Comparison of ENCODE assay signal across 20 cellular contexts in the genomic region with DNA sequence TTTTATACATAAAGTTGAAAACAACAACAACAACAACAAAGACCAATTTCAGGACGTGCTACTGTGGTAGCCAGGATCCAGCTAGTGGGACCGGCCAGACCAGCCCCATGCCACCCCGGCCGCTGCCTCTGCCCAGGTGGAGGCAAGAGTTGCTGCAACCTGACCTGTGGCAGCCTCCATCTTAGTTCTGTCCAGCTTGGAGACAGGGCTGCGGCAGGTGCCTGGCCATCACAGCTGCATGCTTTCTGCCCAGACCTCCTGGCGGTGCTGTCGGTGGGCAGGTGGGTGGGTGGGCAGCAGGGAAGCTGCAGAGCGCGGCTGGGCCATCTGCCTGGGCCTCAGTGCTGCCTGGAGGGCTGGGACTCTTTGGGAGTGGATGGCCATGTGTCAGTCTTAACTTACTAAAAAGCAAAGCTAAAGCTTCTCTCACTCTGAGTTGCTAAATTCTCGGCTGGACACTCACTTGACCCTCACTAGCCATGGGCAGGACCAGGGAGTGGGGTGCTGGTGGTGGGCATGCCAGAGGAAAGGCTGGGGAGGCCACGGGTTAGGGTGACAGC. TPM values are rescaled to one million over a fixed set of nuclear protein-coding genes. Genes with fewer than 3 reads are reported as not detected.
DNase-seq lines count a peak whose midpoint lies in the region; ATAC-seq and TF ChIP-seq lines count a peak whose summit lies in the region.
"Had no signal": no experiment of that assay in that cellular context is flagged by ENCODE, and none has a peak within 500 bp of the region (broad histone marks: within the 10 kb centered on the region; RNA-seq: fewer than 3 reads in every experiment).

No MANE protein-coding gene starts in this region.

- H3K9ac ChIP-seq in DND-41 (ENCODE audit: low read depth, low read length) = no peak overlapping the region
- peak overlapping the region; percentile 61 for H3K9ac ChIP-seq in adipocyte (ENCODE audit: low read length)
- H3K9ac ChIP-seq: GM23248 had no signal

- H3K4me2 ChIP-seq in DND-41 (ENCODE audit: insufficient read depth, low read length) (no peak overlapping the region), osteoblast (ENCODE audit: insufficient read depth, low read length) (no peak overlapping the region)

- no peaks in the 10 kb centered on the region for H3K9me3 ChIP-seq in DND-41 (ENCODE audit: insufficient read depth, low read length, severe bottlenecking)
- H3K9me3 ChIP-seq in adipocyte (ENCODE audit: control insufficient read depth, low read length) = peaks cover 9% of the 10 kb centered on the region
- no peaks in the 10 kb centered on the region for H3K9me3 ChIP-seq in osteoblast (ENCODE audit: low read depth, low read length)
- no peaks in the 10 kb centered on the region for H3K9me3 ChIP-seq in suprapubic skin
- no peaks in the 10 kb centered on the region for H3K9me3 ChIP-seq in testis

- 85% methylated on average over 6 of the region's 11 CpGs for WGBS in suprapubic skin
- 89 to 91% methylated on average over 11 of the region's 11 CpGs for WGBS in testis, 2 donors

- TF ChIP-seq CTCF in DND-41 (IDR thresholded peaks at IDR 0.05; ENCODE audit: borderline replicate concordance, extremely low read depth, low read length, poor library complexity, severe bottlenecking) = no peak
- TF ChIP-seq CTCF in osteoblast (IDR thresholded peaks at IDR 0.05; ENCODE audit: extremely low read depth, low read depth, low read length) = no peak
- no peak for TF ChIP-seq CTCF in suprapubic skin (IDR thresholded peaks at IDR 0.05)
- no peak for TF ChIP-seq CTCF in testis (IDR thresholded peaks at IDR 0.05)

- peak overlapping the region; percentile 58; the same call in 1 of the 2 replicates for H3K27ac ChIP-seq in DND-41 (ENCODE audit: low read length)
- no peak overlapping the region for H3K27ac ChIP-seq in osteoblast (ENCODE audit: low read depth, low read length)
- H3K27ac ChIP-seq in suprapubic skin = peak overlapping the region; percentile 41
- no peak overlapping the region for H3K27ac ChIP-seq in testis
- H3K27ac ChIP-seq: GM23248 had no signal

- no peak for ATAC-seq in DND-41 (ENCODE audit: insufficient read depth, low read depth)
- ATAC-seq: Panc1, Right ventricle myocardium inferior had no signal

- peaks cover 46% of the 10 kb centered on the region for H3K36me3 ChIP-seq in DND-41 (ENCODE audit: insufficient read depth, low read length)
- peaks cover 22% of the 10 kb centered on the region for H3K36me3 ChIP-seq in adipocyte (ENCODE audit: control insufficient read depth, insufficient read depth, low read length, severe bottlenecking)
- H3K36me3 ChIP-seq in osteoblast (ENCODE audit: insufficient read depth, low read length) = peaks cover 17% of the 10 kb centered on the region
- peaks cover 12% of the 10 kb centered on the region for H3K36me3 ChIP-seq in suprapubic skin
- no peaks in the 10 kb centered on the region for H3K36me3 ChIP-seq in testis (ENCODE audit: low read depth, missing control alignments)

- intact Hi-C loops in testis (cut with DNase I; ENCODE audit: low total_unique reads) = no loop called here

- no peak overlapping the region for H2AFZ ChIP-seq in DND-41 (ENCODE audit: low read depth, low read length)
- H2AFZ ChIP-seq in osteoblast (ENCODE audit: low read length) = no peak overlapping the region
- H2AFZ ChIP-seq: GM23248 had no signal

- DNase-seq in DND-41 = no peak
- no peak for DNase-seq in adipocyte (ENCODE audit: low read depth)
- DNase-seq in osteoblast (ENCODE audit: insufficient read length, low spot score, missing footprints) = peak; percentile 73
- no peak for DNase-seq in suprapubic skin (ENCODE audit: low spot score in 2 of 2)
- DNase-seq in activated CD8-positive, alpha-beta memory T cell treated with anti-CD3 and anti-CD28 coated beads for 24 hours = no peak
- DNase-seq in testis = no peak
- DNase-seq in DMS153 (lab: John Stamatoyannopoulos, UW) = no peak
- DNase-seq: Calu3; CD4-positive, alpha-beta memory T cell; GF-D8; GM23248; Kasumi-1; MM.1S; NCI-H1092 treated with DMSO at 0.1 percent for 48 hours; NCI-H1694 treated with DMSO at 0.1 percent for 48 hours; NCI-H2107; NCI-H2227 treated with DMSO at 0.1 percent for 48 hours; NCI-H524 treated with DMSO at 0.1 percent for 48 hours had no signal

- TF ChIP-seq EP300 in suprapubic skin (IDR thresholded peaks at IDR 0.05) = no peak

- H3K79me2 ChIP-seq in DND-41 (ENCODE audit: insufficient read depth, low read length) = peaks cover 2% of the 10 kb centered on the region; the same call in 1 of the 2 replicates
- H3K79me2 ChIP-seq in osteoblast (ENCODE audit: insufficient read depth, low read length) = no peaks in the 10 kb centered on the region

- H3K4me1 ChIP-seq in DND-41 (ENCODE audit: insufficient read depth, low read length) (peaks cover 47% of the 10 kb centered on the region), adipocyte (ENCODE audit: control insufficient read depth, insufficient read depth, low read length) (peaks cover 38% of the 10 kb centered on the region), osteoblast (ENCODE audit: insufficient read depth, low read length) (peaks cover 5% of the 10 kb centered on the region), suprapubic skin (peaks cover 54% of the 10 kb centered on the region), testis (peaks cover 6% of the 10 kb centered on the region)

- H3K27me3 ChIP-seq in DND-41 (ENCODE audit: insufficient read depth, low read length, poor library complexity) (no peaks in the 10 kb centered on the region), adipocyte (replicated peaks; ENCODE audit: control insufficient read depth, insufficient read depth, low read length) (no peaks in the 10 kb centered on the region), osteoblast (ENCODE audit: insufficient read depth, low read length) (no peaks in the 10 kb centered on the region), suprapubic skin (no peaks in the 10 kb centered on the region), testis (no peaks in the 10 kb centered on the region)

- TF ChIP-seq POLR2A in suprapubic skin (IDR thresholded peaks at IDR 0.05) (no peak), testis (IDR thresholded peaks at IDR 0.05) (no peak)

- H4K20me1 ChIP-seq in DND-41 (ENCODE audit: insufficient read depth, low read length) (no peaks in the 10 kb centered on the region), osteoblast (ENCODE audit: insufficient read depth, low read length) (no peaks in the 10 kb centered on the region)

- H3K4me3 ChIP-seq in DND-41 (ENCODE audit: low read depth in 1 of 2, low read length in 2 of 2) = no peak overlapping the region
- H3K4me3 ChIP-seq in adipocyte (ENCODE audit: low read length) = no peak overlapping the region
- no peak overlapping the region for H3K4me3 ChIP-seq in osteoblast (ENCODE audit: insufficient read depth, low read length)
- H3K4me3 ChIP-seq in suprapubic skin = no peak overlapping the region
- H3K4me3 ChIP-seq in testis = no peak overlapping the region
- H3K4me3 ChIP-seq: GM23248 had no signal

RNA-seq across cellular contexts. Expression of a gene that starts 38.6 kb away (rescaled TPM):
- total RNA-seq in osteoblast (11.8 and 12.7 TPM in 2 replicates), suprapubic skin (1 to 10 TPM; 1.8 to 7.9 (median 5.5) TPM), testis (1 to 10 TPM; 3.7 to 4.0 TPM)
- polyA plus RNA-seq in testis (ENCODE audit: insufficient read depth, low read depth, low replicate concordance) = 3.7 TPM
- polyA plus RNA-seq: CD4-positive, alpha-beta memory T cell had no signal

Comparison
In these comparisons a context has a peak if more than half of its experiments do, and no peak if none do; other contexts are left out.
1. H3K27ac ChIP-seq: peak in DND-41 (single experiment) and suprapubic skin (single experiment); none in osteoblast (single experiment) and testis (0 of 2).